ENCODE assay signal across 23 cellular contexts in the genomic region with DNA sequence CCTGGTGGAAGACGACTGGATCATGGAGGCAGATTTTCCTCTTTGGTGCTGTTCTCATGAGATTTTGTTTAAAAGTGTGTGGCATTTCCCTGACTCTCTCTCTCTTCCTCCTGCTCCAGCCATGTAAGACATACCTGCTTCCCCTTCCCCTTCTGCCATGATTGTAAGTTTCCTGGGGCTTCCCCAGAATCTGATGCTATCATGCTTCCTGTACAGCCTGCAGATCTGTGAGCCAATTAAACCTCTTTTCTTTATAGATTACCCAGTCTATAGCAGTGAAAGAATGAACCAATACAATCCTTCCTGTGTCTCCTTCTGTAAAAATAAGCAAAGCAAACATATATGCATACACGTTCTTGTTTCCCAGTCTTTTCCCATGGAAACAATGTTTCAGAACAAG.
DNase-seq lines count a peak whose midpoint lies in the region; ATAC-seq, FAIRE-seq and TF ChIP-seq lines count a peak whose summit lies in the region.
"Had no signal": no experiment of that assay in that cellular context is flagged by ENCODE, and none has a peak within 500 bp of the region (broad histone marks: within the 10 kb centered on the region; RNA-seq: fewer than 3 reads in every experiment).

No MANE protein-coding gene starts in this region.

- BruUV-seq in Calu3 (replicated peaks; lab: Mats Ljungman, UMichigan): no TSS peak
- no TSS peak for BruUV-seq in GM12878 (replicated peaks; lab: Mats Ljungman, UMichigan)

- no peak for DNase-seq in Calu3
- no peak for DNase-seq in GM12878 (ENCODE audit: low read depth, low spot score)
- no peak for DNase-seq in endothelial cell (ENCODE audit: low spot score)
- DNase-seq in stimulated activated naive B cell treated with anti-CD40 and anti-IgM and Interleukin-4, amounts not matched to agents 10 μg/mL and 1 μg/mL and 100 μg/mL, for 72 hours: no peak
- DNase-seq in urothelium cell line (ENCODE audit: low spot score): no peak
- no peak for DNase-seq in RCC 7860 (ENCODE audit: low spot score)
- DNase-seq in NCI-H2081 (lab: John Stamatoyannopoulos, UW): no peak
- DNase-seq: 8988T; ACHN; AML-193; BE2C; CD4-positive, alpha-beta T cell; CD8-positive, alpha-beta memory T cell; DMS53; DMS79 treated with DMSO at 0.1 percent for 48 hours; GF-D8; H9 had no signal

- H3K27me3 ChIP-seq in GM12878 (replicated peaks in 1 of 2; ENCODE audit: control insufficient read depth in 2 of 2, insufficient read depth in 2 of 2, low read length in 1 of 2): no peaks in the 10 kb centered on the region
- H3K27me3 ChIP-seq: BLaER1 treated with 17β-estradiol and CSF1 and Interleukin-3, amounts not matched to agents 10 nM and 100 nM had no signal

- no peak overlapping the region for H3K4me2 ChIP-seq in GM12878 (ENCODE audit: control insufficient read depth, insufficient read depth)
- H3K4me2 ChIP-seq: A549, GM23338 had no signal

- POLR2A ChIA-PET in GM12878 (lab: Charles Lee): no interaction called here

- H3K36me3 ChIP-seq in GM12878 (ENCODE audit: control insufficient read depth in 2 of 2, insufficient read depth in 2 of 2, low read length in 1 of 2): no peaks in the 10 kb centered on the region
- H3K36me3 ChIP-seq: BE2C; BLaER1 treated with 17β-estradiol and CSF1 and Interleukin-3, amounts not matched to agents 10 nM and 100 nM had no signal

- no peak for TF ChIP-seq POLR2A in GM12878 (IDR thresholded peaks at IDR 0.05; ENCODE audit: low read depth, low read length)

- 0% methylated on average over 2 of the region's 2 CpGs for WGBS in GM12878 (ENCODE audit: insufficient coverage, insufficient replicate concordance, low lambda C conversion rate, missing lambda C conversion rate)

- H3K36me3 Mint-ChIP-seq in Calu3 (ENCODE audit: insufficient read depth, unreplicated experiment) (no peaks in the 10 kb centered on the region), endothelial cell (ENCODE audit: low read depth, unreplicated experiment) (peaks cover 17% of the 10 kb centered on the region)
- peaks cover 0 to 1% of the 10 kb centered on the region in 2 donors for H3K36me3 Mint-ChIP-seq in stimulated activated naive B cell treated with anti-CD40 and anti-IgM and Interleukin-4, amounts not matched to agents 10 μg/mL and 1 μg/mL and 100 μg/mL, for 72 hours
- H3K36me3 Mint-ChIP-seq: CD14-positive monocyte; CD8-positive, alpha-beta memory T cell had no signal

- FAIRE-seq in GM12878 (lab: Jason Lieb, UNC): no peak
- FAIRE-seq in urothelium cell line (lab: Jason Lieb, UNC): no peak
- FAIRE-seq in RCC 7860 (lab: Jason Lieb, UNC): no peak
- FAIRE-seq: A549, GM19239 had no signal

- H3K9me3 Mint-ChIP-seq in Calu3 (ENCODE audit: low read depth, unreplicated experiment): peaks cover 4% of the 10 kb centered on the region
- H3K9me3 Mint-ChIP-seq in endothelial cell (ENCODE audit: unreplicated experiment): peaks cover 4% of the 10 kb centered on the region
- peaks cover 5 to 7% of the 10 kb centered on the region in 2 donors for H3K9me3 Mint-ChIP-seq in stimulated activated naive B cell treated with anti-CD40 and anti-IgM and Interleukin-4, amounts not matched to agents 10 μg/mL and 1 μg/mL and 100 μg/mL, for 72 hours
- H3K9me3 Mint-ChIP-seq: CD4-positive, alpha-beta T cell; GM23338 had no signal

- TF ChIP-seq CTCF in Calu3 (IDR thresholded peaks at IDR 0.05; ENCODE audit: unreplicated experiment): no peak
- TF ChIP-seq CTCF in GM12878 (IDR thresholded peaks at IDR 0.05 in 2 of 3, conservative IDR thresholded peaks at IDR 0.05 in 1 of 3; ENCODE audit: control insufficient read depth in 2 of 3, extremely low read depth in 1 of 3, insufficient read depth in 1 of 3, low read depth in 3 of 3, low read length in 3 of 3): no peak
- no peak for TF ChIP-seq CTCF in endothelial cell (IDR thresholded peaks at IDR 0.05; ENCODE audit: unreplicated experiment)

- no peak for TF ChIP-seq EP300 in GM12878 (IDR thresholded peaks at IDR 0.05; ENCODE audit: borderline replicate concordance in 1 of 2, control insufficient read depth in 1 of 2, low read depth in 2 of 2, low read length in 2 of 2)

- H2AFZ ChIP-seq in GM12878 (ENCODE audit: control insufficient read depth, low read depth, low read length): 0 out of 2 replicates have a peak overlapping the region, but pooled peaks have one; percentile 9
- H2AFZ ChIP-seq: GM23338 had no signal

- CTCF ChIA-PET in Calu3 (lab: Charles Lee): no interaction called here
- CTCF ChIA-PET in GM12878 (lab: Yijun Ruan, JAX): no interaction called here

- H3K4me1 Mint-ChIP-seq in Calu3 (ENCODE audit: low read depth, unreplicated experiment): peaks cover 51% of the 10 kb centered on the region
- H3K4me1 Mint-ChIP-seq in endothelial cell (ENCODE audit: unreplicated experiment): peaks cover 39% of the 10 kb centered on the region
- H3K4me1 Mint-ChIP-seq in stimulated activated naive B cell treated with anti-CD40 and anti-IgM and Interleukin-4, amounts not matched to agents 10 μg/mL and 1 μg/mL and 100 μg/mL, for 72 hours: peaks cover 5 to 8% of the 10 kb centered on the region in 2 donors
- H3K4me1 Mint-ChIP-seq: CD14-positive monocyte; CD8-positive, alpha-beta memory T cell had no signal

- H3K9me3 ChIP-seq in GM12878 (replicated peaks; ENCODE audit: control insufficient read depth, insufficient read depth, low read length): peaks cover 2% of the 10 kb centered on the region; the same call in 2 of the 3 replicates
- H3K9me3 ChIP-seq: A549, BE2C had no signal

- no peak overlapping the region for H3K27ac ChIP-seq in GM12878 (ENCODE audit: control insufficient read depth, insufficient read depth)
- H3K27ac ChIP-seq: A549; BLaER1 treated with 17β-estradiol and CSF1 and Interleukin-3, amounts not matched to agents 10 nM and 100 nM had no signal

- RAD21 ChIA-PET in GM12878 (lab: Charles Lee; ENCODE audit: unreplicated experiment): no interaction called here

- H3K27ac Mint-ChIP-seq in Calu3 (ENCODE audit: unreplicated experiment) (peak overlapping the region; percentile 3), endothelial cell (ENCODE audit: unreplicated experiment) (peak overlapping the region; percentile 70)
- no peak overlapping the region for H3K27ac Mint-ChIP-seq in stimulated activated naive B cell treated with anti-CD40 and anti-IgM and Interleukin-4, amounts not matched to agents 10 μg/mL and 1 μg/mL and 100 μg/mL, for 72 hours
- H3K27ac Mint-ChIP-seq: CD14-positive monocyte; CD4-positive, alpha-beta T cell; GM23338; H9 had no signal

- H3K9ac ChIP-seq in GM12878 (ENCODE audit: control insufficient read depth, insufficient read depth, low read length): no peak overlapping the region
- H3K9ac ChIP-seq: BLaER1 treated with 17β-estradiol and CSF1 and Interleukin-3, amounts not matched to agents 10 nM and 100 nM had no signal

- H3K4me3 Mint-ChIP-seq in Calu3 (ENCODE audit: low read depth, unreplicated experiment): no peak overlapping the region
- H3K4me3 Mint-ChIP-seq in endothelial cell (ENCODE audit: unreplicated experiment): no peak overlapping the region
- H3K4me3 Mint-ChIP-seq in stimulated activated naive B cell treated with anti-CD40 and anti-IgM and Interleukin-4, amounts not matched to agents 10 μg/mL and 1 μg/mL and 100 μg/mL, for 72 hours: no peak overlapping the region
- H3K4me3 Mint-ChIP-seq: CD14-positive monocyte; CD4-positive, alpha-beta T cell; CD8-positive, alpha-beta memory T cell; GM23338; H9 had no signal

- no peaks in the 10 kb centered on the region for H3K4me1 ChIP-seq in GM12878 (ENCODE audit: control insufficient read depth, insufficient read depth, low read length)
- H3K4me1 ChIP-seq: BE2C; BLaER1 treated with 17β-estradiol and CSF1 and Interleukin-3, amounts not matched to agents 10 nM and 100 nM had no signal

- H3K4me3 ChIP-seq in GM12878: no peak overlapping the region
- H3K4me3 ChIP-seq: A549; BLaER1 treated with 17β-estradiol and CSF1 and Interleukin-3, amounts not matched to agents 10 nM and 100 nM; GM23338 had no signal

- peak; percentile 26; the same call in 1 of the 3 replicates for ATAC-seq in GM12878
- peak; percentile 19 to 56 for ATAC-seq in stimulated activated naive B cell treated with anti-CD40 and anti-IgM and Interleukin-4, amounts not matched to agents 10 μg/mL and 1 μg/mL and 100 μg/mL, for 72 hours (replicated peaks)
- ATAC-seq: A549, GM23338, HCT116 had no signal

- SMC1A ChIA-PET in GM12878 (lab: Charles Lee; ENCODE audit: uncharacterized antibody, unreplicated experiment): no interaction called here

- H4K20me1 ChIP-seq in GM12878 (ENCODE audit: control insufficient read depth, insufficient read depth): no peaks in the 10 kb centered on the region
- H4K20me1 ChIP-seq: BLaER1 treated with 17β-estradiol and CSF1 and Interleukin-3, amounts not matched to agents 10 nM and 100 nM had no signal

- intact Hi-C loops in Calu3 (cut with micrococcal nuclease; ENCODE audit: unreplicated experiment): loop anchor here (5.0 kb wide), 1 partner anchor 33 kb away; no protein-coding TSS in a partner anchor
- intact Hi-C loops in GM12878 (cut with micrococcal nuclease; ENCODE audit: unreplicated experiment): loop anchor here (5.0 kb wide), 1 partner anchor 267 kb away; no protein-coding TSS in a partner anchor

- H3K27me3 Mint-ChIP-seq in Calu3 (ENCODE audit: unreplicated experiment) (no peaks in the 10 kb centered on the region), endothelial cell (ENCODE audit: unreplicated experiment) (peaks cover 14% of the 10 kb centered on the region)
- H3K27me3 Mint-ChIP-seq in stimulated activated naive B cell treated with anti-CD40 and anti-IgM and Interleukin-4, amounts not matched to agents 10 μg/mL and 1 μg/mL and 100 μg/mL, for 72 hours: peaks cover 34 to 36% of the 10 kb centered on the region in 2 donors

- no peaks in the 10 kb centered on the region for H3K79me2 ChIP-seq in GM12878 (ENCODE audit: control insufficient read depth, insufficient read depth, low read length)

- no peak for TF ChIP-seq RAD21 in GM12878 (IDR thresholded peaks at IDR 0.05; ENCODE audit: insufficient read depth, low read depth, low read length)

- in situ Hi-C loops in GM12878 (cut with MboI): no loop called here

TF ChIP-seq in GM12878, 131 proteins besides CTCF, POLR2A, EP300 and RAD21:
- TF ChIP-seq BHLHE40 (IDR thresholded peaks at IDR 0.05; ENCODE audit: borderline replicate concordance in 1 of 2, low read depth in 2 of 2, low read length in 1 of 2): no peak
- TF ChIP-seq ETV6 (conservative IDR thresholded peaks at IDR 0.05 in 1 of 2, IDR thresholded peaks at IDR 0.05 in 1 of 2; ENCODE audit: borderline replicate concordance in 1 of 2, low read depth in 1 of 2): peak in 1 of 2 experiments; percentile 31; a peak in 1 of 4 replicates
